In the genomic region with DNA sequence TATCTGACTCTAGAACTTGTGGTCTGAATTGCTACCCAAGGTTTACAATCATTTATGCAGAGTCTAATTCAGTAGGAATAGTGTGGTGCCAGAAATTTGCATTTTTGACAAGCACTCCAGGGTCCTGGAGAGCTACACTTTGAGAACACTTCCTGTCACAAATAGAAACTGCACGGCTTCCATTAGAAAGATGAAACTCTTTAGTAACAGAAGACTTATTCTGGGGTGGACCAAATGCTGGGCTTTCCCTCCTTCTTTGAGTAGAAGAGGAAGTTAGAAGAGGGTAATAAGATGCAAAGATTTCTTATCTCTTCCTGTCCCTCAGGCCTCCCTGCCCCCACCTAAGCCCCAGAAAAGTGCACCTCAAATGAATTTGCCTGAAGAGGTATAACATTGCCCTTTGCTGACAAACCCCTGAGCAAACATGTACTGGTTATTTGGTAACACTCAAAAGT, we compare ENCODE assay signal across 8 cellular contexts. TPM values are rescaled to one million over a fixed set of nuclear protein-coding genes. Genes with fewer than 3 reads are reported as not detected.
DNase-seq lines count a peak whose midpoint lies in the region; ATAC-seq and TF ChIP-seq lines count a peak whose summit lies in the region.

No MANE protein-coding gene starts in this region.

- H3K4me3 ChIP-seq in NB4 (ENCODE audit: low read depth, low read length) (no peak overlapping the region), mucosa of descending colon (no peak overlapping the region)

- H3K36me3 ChIP-seq in mucosa of descending colon (ENCODE audit: low read depth): no peaks in the 10 kb centered on the region

- ATAC-seq in GM19025 (IDR thresholded peaks at IDR 0.05; ENCODE audit: low read depth, unreplicated experiment): peak; percentile 85
- peak; percentile 83 for ATAC-seq in HG02798 (IDR thresholded peaks at IDR 0.05; ENCODE audit: poor library complexity, unreplicated experiment)
- peak; percentile 37 for ATAC-seq in mucosa of descending colon

- TF ChIP-seq CTCF in NB4 (IDR thresholded peaks at IDR 0.05; ENCODE audit: low read depth, low read length) (no peak), mucosa of descending colon (IDR thresholded peaks at IDR 0.05) (no peak), mesothelial cell of epicardium (IDR thresholded peaks at IDR 0.05; ENCODE audit: unreplicated experiment) (no peak), glutamatergic neuron (IDR thresholded peaks at IDR 0.05; ENCODE audit: partially characterized antibody, unreplicated experiment) (no peak)

- H3K4me3 Mint-ChIP-seq in mesothelial cell of epicardium: no peak overlapping the region
- no peak overlapping the region for H3K4me3 Mint-ChIP-seq in glutamatergic neuron (ENCODE audit: unreplicated experiment)

- TF ChIP-seq POLR2A in NB4 (IDR thresholded peaks at IDR 0.05; ENCODE audit: extremely low read depth, insufficient read length): no peak

- no peaks in the 10 kb centered on the region for H3K9me3 ChIP-seq in mucosa of descending colon

- H3K9me3 Mint-ChIP-seq in mesothelial cell of epicardium (no peaks in the 10 kb centered on the region), glutamatergic neuron (ENCODE audit: unreplicated experiment) (peaks cover 2% of the 10 kb centered on the region)

- intact Hi-C loops in mucosa of descending colon (cut with DNase I, micrococcal nuclease): no loop called here

- no peaks in the 10 kb centered on the region for H3K4me1 ChIP-seq in mucosa of descending colon (ENCODE audit: low read depth)

- H3K27me3 Mint-ChIP-seq in mesothelial cell of epicardium (ENCODE audit: low read depth): no peaks in the 10 kb centered on the region
- H3K27me3 Mint-ChIP-seq in glutamatergic neuron (ENCODE audit: unreplicated experiment): peaks cover 2% of the 10 kb centered on the region

- no peak overlapping the region for H3K27ac Mint-ChIP-seq in mesothelial cell of epicardium
- H3K27ac Mint-ChIP-seq in glutamatergic neuron (ENCODE audit: unreplicated experiment): no peak overlapping the region

- peaks cover 6% of the 10 kb centered on the region for H3K36me3 Mint-ChIP-seq in mesothelial cell of epicardium
- no peaks in the 10 kb centered on the region for H3K36me3 Mint-ChIP-seq in glutamatergic neuron (ENCODE audit: unreplicated experiment)

- peak; percentile 57 for DNase-seq in NB4 (ENCODE audit: low read depth)
- no peak for DNase-seq in mucosa of descending colon
- DNase-seq in OCI-M2 (lab: John Stamatoyannopoulos, UW; ENCODE audit: unreplicated experiment): no peak
- DNase-seq in NCI-H2196 treated with DMSO at 0.1 percent for 48 hours (lab: John Stamatoyannopoulos, UW; ENCODE audit: unreplicated experiment): no peak
- no peak for DNase-seq in mesothelial cell of epicardium (ENCODE audit: low spot score in 2 of 2, unreplicated experiment in 2 of 2)
- DNase-seq in glutamatergic neuron: no peak

- H3K4me1 Mint-ChIP-seq in mesothelial cell of epicardium (peaks cover 3% of the 10 kb centered on the region), glutamatergic neuron (ENCODE audit: low read depth, unreplicated experiment) (no peaks in the 10 kb centered on the region)

RNA-seq across cellular contexts. Expression of gene DGLUCY, which starts 28.4 kb away (rescaled TPM):
- total RNA-seq in mucosa of descending colon (100 to 1,000 TPM in 2 of 3 donors, 10 to 100 TPM in 1; 94.0 to 149 (median 114) TPM), mesothelial cell of epicardium (59.2 to 64.1 TPM (median 62.8 TPM) in 3 replicates), glutamatergic neuron (ENCODE audit: unreplicated experiment) (8.3 TPM)
